ENCODE assay signal across 8 cellular contexts in the genomic region with DNA sequence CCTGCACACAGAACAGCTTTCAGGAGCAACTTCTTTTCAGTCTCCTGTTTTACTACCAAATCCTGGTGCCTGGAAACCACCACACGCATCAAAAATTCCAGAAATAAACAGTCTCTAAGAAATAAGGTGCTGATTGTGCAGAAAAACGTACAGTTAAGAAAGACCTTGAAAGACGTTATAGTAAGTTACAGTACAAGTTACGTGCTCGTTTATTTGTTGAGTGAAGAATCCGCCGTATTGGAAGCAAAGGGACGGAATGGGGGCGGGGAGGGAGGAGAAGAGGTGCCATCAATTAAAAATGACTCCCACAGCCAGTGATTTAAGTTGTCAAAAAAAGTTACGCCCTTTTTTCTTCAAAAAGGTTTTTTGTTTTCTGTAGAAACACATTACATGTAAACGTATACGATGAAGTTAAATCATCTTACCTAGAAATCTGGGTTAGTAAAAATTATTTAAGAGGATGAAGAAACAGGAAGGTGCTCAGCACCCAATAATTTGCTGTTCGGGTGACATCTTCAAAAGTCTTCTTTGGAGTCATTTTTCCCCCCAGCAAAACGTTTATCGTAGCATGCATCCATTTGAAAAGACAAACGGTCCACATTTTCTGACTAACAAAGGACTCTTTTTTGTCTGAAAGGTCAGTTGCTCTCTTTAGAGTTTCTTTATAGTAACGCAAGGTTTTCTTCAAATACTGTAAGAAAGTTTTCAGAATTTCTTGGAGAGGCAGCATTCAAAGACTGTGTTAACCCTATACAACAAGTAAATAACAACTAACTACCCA. TPM values are rescaled to one million over a fixed set of nuclear protein-coding genes. Genes with fewer than 3 reads are reported as not detected.
DNase-seq lines count a peak whose midpoint lies in the region; ATAC-seq and TF ChIP-seq lines count a peak whose summit lies in the region.

No MANE protein-coding gene starts in this region.

- H2AFZ ChIP-seq in H9 (ENCODE audit: low read length) = peak overlapping the region; percentile 89

- H2BK5ac ChIP-seq in H9 (ENCODE audit: insufficient read length, low read length) = no peak overlapping the region

- H3K27me3 Mint-ChIP-seq in H9 (ENCODE audit: low read depth) (no peaks in the 10 kb centered on the region), WTC11 (ENCODE audit: low read depth) (peaks cover 3% of the 10 kb centered on the region; the same call in 1 of the 2 replicates)

- DNase-seq in H9 (no peak), WTC11 (ENCODE audit: low spot score) (no peak), right cardiac atrium (no peak), NCI-H146 (lab: John Stamatoyannopoulos, UW) (no peak), hypothalamus (lab: John Stamatoyannopoulos, UW) (no peak), omental fat pad (ENCODE audit: low spot score) (no peak), ureter (ENCODE audit: low spot score) (no peak)

- no peak overlapping the region for H2AK5ac ChIP-seq in H9 (ENCODE audit: insufficient read length, low read length)

- H4K5ac ChIP-seq in H9 (ENCODE audit: insufficient read length, low read depth, low read length) = no peak overlapping the region

- H3K36me3 ChIP-seq in skeletal muscle tissue (ENCODE audit: control insufficient read depth in 3 of 3, insufficient read depth in 3 of 3, low read length in 3 of 3) = peaks cover 0 to 2% (median 0%) of the 10 kb centered on the region in 3 donors

- no peak overlapping the region for H3K18ac ChIP-seq in H9 (ENCODE audit: insufficient read length, low read depth, low read length)

- no CpG with 5 or more reads among the region's 17 CpGs for WGBS in H9 (ENCODE audit: extremely low coverage, insufficient read length, low lambda C conversion rate)
- WGBS in right cardiac atrium = 9% methylated on average over 17 of the region's 17 CpGs

- no peak overlapping the region for H3T11ph ChIP-seq in H9 (ENCODE audit: low read length)

- H3K4me3 Mint-ChIP-seq in H9 = peak overlapping the region; percentile 89 to 91
- H3K4me3 Mint-ChIP-seq in WTC11 = peak overlapping the region; percentile 84

- no peak overlapping the region for H4K91ac ChIP-seq in H9 (ENCODE audit: insufficient read length, low read depth, low read length)

- no peaks in the 10 kb centered on the region for H3K9me3 Mint-ChIP-seq in H9
- H3K9me3 Mint-ChIP-seq in WTC11 = no peaks in the 10 kb centered on the region

- intact Hi-C loops in right cardiac atrium (cut with DNase I) = loop anchor here in 3 of 4 donors (10.0 kb wide), 4 partner anchors 59 to 79 kb away; no protein-coding TSS in a partner anchor

- TF ChIP-seq CTCF in H9 (conservative IDR thresholded peaks at IDR 0.05) (no peak), WTC11 (IDR thresholded peaks at IDR 0.05) (no peak), omental fat pad (IDR thresholded peaks at IDR 0.05) (no peak)

- CTCF ChIA-PET in WTC11 (lab: Charles Lee) = interaction anchor here (0.7 to 1.0 kb wide), 5 partner anchors 23 to 195 kb away, joined by 3 to 9 read pairs (median 4); no protein-coding TSS in a partner anchor

- no peak overlapping the region for H2BK15ac ChIP-seq in H9 (ENCODE audit: low read depth, low read length)

- H3K27me3 ChIP-seq in H9 (ENCODE audit: insufficient read depth, low read length) (no peaks in the 10 kb centered on the region), right cardiac atrium (ENCODE audit: control insufficient read depth, insufficient read depth) (no peaks in the 10 kb centered on the region), skeletal muscle tissue (ENCODE audit: control insufficient read depth in 3 of 3, insufficient read depth in 3 of 3, low read length in 3 of 3) (no peaks in the 10 kb centered on the region)

- POLR2A ChIA-PET in WTC11 (lab: Charles Lee) = no interaction called here

- no peaks in the 10 kb centered on the region for H3K79me1 ChIP-seq in H9 (ENCODE audit: insufficient read depth, low read depth, low read length, poor library complexity, severe bottlenecking)

- no peaks in the 10 kb centered on the region for H3K36me3 Mint-ChIP-seq in H9 (ENCODE audit: insufficient read depth in 1 of 3, low read depth in 3 of 3)
- H3K36me3 Mint-ChIP-seq in WTC11 = no peaks in the 10 kb centered on the region

- H3K23me2 ChIP-seq in H9 (ENCODE audit: insufficient read length, low read depth, low read length, poor library complexity, severe bottlenecking) = no peaks in the 10 kb centered on the region

- H3K4me1 Mint-ChIP-seq in H9 (peaks cover 24 to 29% of the 10 kb centered on the region in 2 experiments), WTC11 (peaks cover 33% of the 10 kb centered on the region)

- no peaks in the 10 kb centered on the region for H4K20me1 ChIP-seq in H9 (ENCODE audit: control insufficient read depth, insufficient read depth, insufficient read length)

- no peak overlapping the region for H3K14ac ChIP-seq in H9 (ENCODE audit: insufficient read depth, low read length)

- no peak overlapping the region for H3K4ac ChIP-seq in H9 (ENCODE audit: low read depth, low read length)

- H3K4me2 ChIP-seq in H9 (ENCODE audit: insufficient read depth, insufficient read length, low read length) = peak overlapping the region; percentile 90

- no peaks in the 10 kb centered on the region for H3K9me3 ChIP-seq in H9 (ENCODE audit: control insufficient read depth, low read depth, low read length)
- no peaks in the 10 kb centered on the region for H3K9me3 ChIP-seq in right cardiac atrium (ENCODE audit: control insufficient read depth, low read length)
- no peaks in the 10 kb centered on the region for H3K9me3 ChIP-seq in skeletal muscle tissue (ENCODE audit: control insufficient read depth in 3 of 3, low read length in 3 of 3)

- H3K4me1 ChIP-seq in H9 (ENCODE audit: insufficient read depth, low read length) (no peaks in the 10 kb centered on the region), right cardiac atrium (ENCODE audit: control insufficient read depth, insufficient read depth, low read length) (no peaks in the 10 kb centered on the region), skeletal muscle tissue (ENCODE audit: control insufficient read depth in 3 of 3, insufficient read depth in 3 of 3, low read length in 3 of 3) (peaks cover 15 to 22% (median 22%) of the 10 kb centered on the region in 3 donors)

- no peak overlapping the region for H2BK20ac ChIP-seq in H9 (ENCODE audit: low read depth, low read length, poor library complexity, severe bottlenecking)

- peak overlapping the region; percentile 7 to 90 (median 87); a peak in 5 of 7 replicates for H3K27ac Mint-ChIP-seq in H9
- H3K27ac Mint-ChIP-seq in WTC11 = peak overlapping the region; percentile 91

- H3K79me2 ChIP-seq in H9 (ENCODE audit: insufficient read depth, low read length) = no peaks in the 10 kb centered on the region

- H2BK12ac ChIP-seq in H9 (ENCODE audit: insufficient read length, low read depth, low read length) = no peak overlapping the region

- H3K9ac ChIP-seq in H9 (ENCODE audit: extremely low read depth, insufficient read length, low read length) (peak overlapping the region; percentile 30), skeletal muscle tissue (ENCODE audit: low read depth in 1 of 3, low read length in 3 of 3) (peak overlapping the region; percentile 73 to 97 (median 84))

- ATAC-seq in WTC11 (no peak), right cardiac atrium (no peak), omental fat pad (ENCODE audit: low FRiP score) (no peak)

- H3K4me3 ChIP-seq in right cardiac atrium (ENCODE audit: low read length) = peak overlapping the region; percentile 80
- peak overlapping the region; percentile 86 to 94 (median 89) for H3K4me3 ChIP-seq in skeletal muscle tissue (ENCODE audit: low read length in 3 of 3)

- no peak overlapping the region for H4K8ac ChIP-seq in H9 (replicated peaks; ENCODE audit: insufficient read length, low read depth, low read length)

- H3K27ac ChIP-seq in H9 (ENCODE audit: insufficient read length, low read depth, low read length) (peak overlapping the region; percentile 17), right cardiac atrium (ENCODE audit: low read length) (peak overlapping the region; percentile 92), skeletal muscle tissue (ENCODE audit: low read depth, low read length) (peak overlapping the region; percentile 95)

- peak overlapping the region; percentile 51 for H2BK120ac ChIP-seq in H9 (ENCODE audit: low read depth, low read length, poor library complexity, severe bottlenecking)

- no peak overlapping the region for H3K23ac ChIP-seq in H9 (ENCODE audit: insufficient read length, low read depth, low read length)

- H3K56ac ChIP-seq in H9 (ENCODE audit: insufficient read length, low read depth, low read length) = no peak overlapping the region

TF ChIP-seq in WTC11, 78 proteins besides CTCF, POLR2A, EP300 and RAD21:
- no peak for TF ChIP-seq SMAD4 (CRISPR knock-in tag; IDR thresholded peaks at IDR 0.05)
- no peak for TF ChIP-seq HMGA2 (CRISPR knock-in tag; IDR thresholded peaks at IDR 0.05)
- TF ChIP-seq ELF4 (CRISPR knock-in tag; IDR thresholded peaks at IDR 0.05; ENCODE audit: low read depth) = no peak
- TF ChIP-seq ZNF671 (CRISPR knock-in tag; IDR thresholded peaks at IDR 0.05) = no peak
- TF ChIP-seq TEAD1 (CRISPR knock-in tag; IDR thresholded peaks at IDR 0.05) = no peak
- no peak for TF ChIP-seq NR1H2 (CRISPR knock-in tag; IDR thresholded peaks at IDR 0.05)
- no peak for TF ChIP-seq JUN (CRISPR knock-in tag; IDR thresholded peaks at IDR 0.05)

RNA-seq across cellular contexts. Expression of gene UACA, which starts 0.8 kb away (rescaled TPM):
- 36.1 and 38.0 TPM in 2 replicates for total RNA-seq in H9 (2021)
- total RNA-seq in WTC11 (2021) = 37.3 to 44.8 TPM (median 42.7 TPM) in 3 replicates
- total RNA-seq in right cardiac atrium = 10 to 100 TPM; 29.7 to 61.6 (median 48.5) TPM
- polyA plus RNA-seq in right cardiac atrium = 28.9 TPM
- 100 TPM for total RNA-seq in skeletal muscle tissue
- 100 to 1,000 TPM in 1 of 4 donors, 10 to 100 TPM in 3; 36.1 to 158 (median 47.3) TPM for total RNA-seq in omental fat pad
- total RNA-seq in ureter = 61.8 TPM

Comparison
In these comparisons a context has a peak if more than half of its experiments do, and no peak if none do; other contexts are left out.
1. H3K27ac ChIP-seq: peak in every context shown above with its lines; median percentile 95 in skeletal muscle tissue; 92 in right cardiac atrium; 17 in H9.